20 cellular contexts compared by ENCODE assay signal in genomic region chr20:8837396-8837795, GRCh38.
DNase-seq lines count a peak whose midpoint lies in the region; ATAC-seq and TF ChIP-seq lines count a peak whose summit lies in the region.
"Had no signal": no experiment of that assay in that cellular context is flagged by ENCODE, and none has a peak within 500 bp of the region (broad histone marks: within the 10 kb centered on the region; RNA-seq: fewer than 3 reads in every experiment).

No MANE protein-coding gene starts in this region.

- TF ChIP-seq CTCF in epithelial cell of proximal tubule (conservative IDR thresholded peaks at IDR 0.05; ENCODE audit: low read depth, low read length) (no peak), neural crest cell (conservative IDR thresholded peaks at IDR 0.05) (no peak), ovary (IDR thresholded peaks at IDR 0.05) (no peak), GM23338 (conservative IDR thresholded peaks at IDR 0.05; ENCODE audit: low read depth in 2 of 2) (no peak)

- H3K4me1 Mint-ChIP-seq in neural crest cell (peaks cover 10% of the 10 kb centered on the region), GM23338 (no peaks in the 10 kb centered on the region)
- H3K4me1 Mint-ChIP-seq in stimulated activated naive B cell treated with anti-CD40 and anti-IgM and Interleukin-4, amounts not matched to agents 10 μg/mL and 1 μg/mL and 100 μg/mL, for 72 hours = no peaks in the 10 kb centered on the region
- H3K4me1 Mint-ChIP-seq: activated B cell treated with CpG ODN at 0.5 μM for 24 hours, memory B cell, T-cell had no signal

- no peak overlapping the region for H3K27ac ChIP-seq in ovary
- no peak overlapping the region for H3K27ac ChIP-seq in GM23338 (ENCODE audit: low read depth)
- H3K27ac ChIP-seq: ascending aorta, gastrocnemius medialis, skin epidermis, uterus had no signal

- H3K9me3 ChIP-seq in ovary = no peaks in the 10 kb centered on the region
- H3K9me3 ChIP-seq: ascending aorta, gastrocnemius medialis, uterus had no signal

- no peak overlapping the region for H3K4me2 ChIP-seq in GM23338

- no peak overlapping the region for H3K4me3 Mint-ChIP-seq in neural crest cell
- no peak overlapping the region for H3K4me3 Mint-ChIP-seq in stimulated activated naive B cell treated with anti-CD40 and anti-IgM and Interleukin-4, amounts not matched to agents 10 μg/mL and 1 μg/mL and 100 μg/mL, for 72 hours
- H3K4me3 Mint-ChIP-seq in GM23338 = no peak overlapping the region
- H3K4me3 Mint-ChIP-seq: activated B cell treated with CpG ODN at 0.5 μM for 24 hours; CD4-positive, alpha-beta T cell; memory B cell; T-cell had no signal

- intact Hi-C loops in ovary (cut with DNase I) = no loop called here

- no peaks in the 10 kb centered on the region for H3K4me1 ChIP-seq in ovary (ENCODE audit: insufficient read depth)
- H3K4me1 ChIP-seq in GM23338 (ENCODE audit: insufficient read depth) = no peaks in the 10 kb centered on the region
- H3K4me1 ChIP-seq: ascending aorta, gastrocnemius medialis, uterus had no signal

- no peaks in the 10 kb centered on the region for H3K27me3 Mint-ChIP-seq in neural crest cell (ENCODE audit: low read depth)
- no peaks in the 10 kb centered on the region for H3K27me3 Mint-ChIP-seq in stimulated activated naive B cell treated with anti-CD40 and anti-IgM and Interleukin-4, amounts not matched to agents 10 μg/mL and 1 μg/mL and 100 μg/mL, for 72 hours
- H3K27me3 Mint-ChIP-seq in GM23338 (ENCODE audit: insufficient read depth, low read depth, poor library complexity) = no peaks in the 10 kb centered on the region
- H3K27me3 Mint-ChIP-seq: activated B cell treated with CpG ODN at 0.5 μM for 24 hours; CD4-positive, alpha-beta T cell; memory B cell; T-cell had no signal

- peaks cover 13% of the 10 kb centered on the region; the same call in 1 of the 2 replicates for H3K9me2 ChIP-seq in GM23338 (ENCODE audit: insufficient read depth)

- no peak overlapping the region for H2AFZ ChIP-seq in GM23338

- no peak for TF ChIP-seq EP300 in ovary (IDR thresholded peaks at IDR 0.05)

- no peaks in the 10 kb centered on the region for H3F3A ChIP-seq in GM23338 (replicated peaks; ENCODE audit: low read depth)

- H3K27ac Mint-ChIP-seq in neural crest cell (ENCODE audit: unreplicated experiment) = peak overlapping the region; percentile 31
- no peak overlapping the region for H3K27ac Mint-ChIP-seq in stimulated activated naive B cell treated with anti-CD40 and anti-IgM and Interleukin-4, amounts not matched to agents 10 μg/mL and 1 μg/mL and 100 μg/mL, for 72 hours
- no peak overlapping the region for H3K27ac Mint-ChIP-seq in GM23338
- H3K27ac Mint-ChIP-seq: activated B cell treated with CpG ODN at 0.5 μM for 24 hours; CD4-positive, alpha-beta T cell; memory B cell; T-cell had no signal

- no peak overlapping the region for H3K4me3 ChIP-seq in epithelial cell of proximal tubule (ENCODE audit: low read depth, low read length)
- H3K4me3 ChIP-seq in ovary = no peak overlapping the region
- H3K4me3 ChIP-seq in GM23338 = no peak overlapping the region
- H3K4me3 ChIP-seq: ascending aorta, gastrocnemius medialis, skin epidermis, uterus had no signal

- H3K9me3 Mint-ChIP-seq in neural crest cell (peaks cover 9% of the 10 kb centered on the region), GM23338 (peaks cover 8% of the 10 kb centered on the region; the same call in 2 of the 3 replicates)
- H3K9me3 Mint-ChIP-seq in stimulated activated naive B cell treated with anti-CD40 and anti-IgM and Interleukin-4, amounts not matched to agents 10 μg/mL and 1 μg/mL and 100 μg/mL, for 72 hours = peaks cover 0 to 2% of the 10 kb centered on the region in 2 donors
- H3K9me3 Mint-ChIP-seq: CD4-positive, alpha-beta T cell; T-cell had no signal

- no peak for TF ChIP-seq POLR2A in ovary (IDR thresholded peaks at IDR 0.05)

- no peak for ATAC-seq in stimulated activated naive B cell treated with anti-CD40 and anti-IgM and Interleukin-4, amounts not matched to agents 10 μg/mL and 1 μg/mL and 100 μg/mL, for 72 hours (replicated peaks)
- ATAC-seq in GM23338 = no peak
- ATAC-seq: gastrocnemius medialis; stimulated activated naive CD8-positive, alpha-beta T cell treated with anti-CD3 and anti-CD28 coated beads, Interleukin-15, Interleukin-2, amounts not matched to agents 100 U/mL and 50 U/mL, for 24 hours; T-cell had no signal

- H4K20me1 ChIP-seq in GM23338 (replicated peaks; ENCODE audit: insufficient read depth) = no peaks in the 10 kb centered on the region

- H3K36me3 Mint-ChIP-seq in neural crest cell (ENCODE audit: low read depth) (peaks cover 2% of the 10 kb centered on the region), GM23338 (ENCODE audit: low read depth) (peaks cover 1% of the 10 kb centered on the region; the same call in 2 of the 3 replicates)
- no peaks in the 10 kb centered on the region for H3K36me3 Mint-ChIP-seq in stimulated activated naive B cell treated with anti-CD40 and anti-IgM and Interleukin-4, amounts not matched to agents 10 μg/mL and 1 μg/mL and 100 μg/mL, for 72 hours
- H3K36me3 Mint-ChIP-seq: memory B cell, T-cell had no signal

- DNase-seq in Daoy (ENCODE audit: low read depth) = peak; percentile 23
- DNase-seq in M059J (ENCODE audit: low read depth) = peak; percentile 77
- peak; percentile 94 for DNase-seq in epithelial cell of proximal tubule (ENCODE audit: low read depth)
- DNase-seq in neural crest cell (ENCODE audit: low read depth, low spot score) = no peak
- DNase-seq in ovary = no peak
- no peak for DNase-seq in stimulated activated naive B cell treated with anti-CD40 and anti-IgM and Interleukin-4, amounts not matched to agents 10 μg/mL and 1 μg/mL and 100 μg/mL, for 72 hours
- DNase-seq in GM23338 (ENCODE audit: low spot score) = no peak
- DNase-seq in SHP77 treated with DMSO at 0.1 percent for 48 hours (lab: John Stamatoyannopoulos, UW) = no peak
- DNase-seq: activated B cell treated with CpG ODN at 0.5 μM for 24 hours; activated effector memory CD4-positive, alpha-beta T cell treated with anti-CD3 and anti-CD28 coated beads, Interleukin-2, amount 50 U/mL, for 16 hours; CD4-positive, alpha-beta T cell; gastrocnemius medialis; NCI-H748 treated with DMSO at 0.1 percent for 48 hours; RPMI8226; stimulated activated naive CD8-positive, alpha-beta T cell treated with anti-CD3 and anti-CD28 coated beads, Interleukin-15, Interleukin-2, amounts not matched to agents 100 U/mL and 50 U/mL, for 24 hours; T-cell; uterus had no signal

- no peaks in the 10 kb centered on the region for H3K27me3 ChIP-seq in ovary
- H3K27me3 ChIP-seq in GM23338 (ENCODE audit: insufficient read depth) = no peaks in the 10 kb centered on the region
- H3K27me3 ChIP-seq: ascending aorta, gastrocnemius medialis, uterus had no signal

- no peaks in the 10 kb centered on the region for H3K79me2 ChIP-seq in GM23338 (replicated peaks; ENCODE audit: insufficient read depth)

- no peaks in the 10 kb centered on the region for H3K36me3 ChIP-seq in ovary
- H3K36me3 ChIP-seq in GM23338 (ENCODE audit: insufficient read depth) = no peaks in the 10 kb centered on the region
- H3K36me3 ChIP-seq: ascending aorta, gastrocnemius medialis, uterus had no signal

TF ChIP-seq in GM23338, 12 proteins besides CTCF, POLR2A, EP300 and RAD21 (continues in another document):
- no peak for TF ChIP-seq JUNB (IDR thresholded peaks at IDR 0.05; ENCODE audit: unreplicated experiment)
- TF ChIP-seq ZNF331 (CRISPR knock-in tag; IDR thresholded peaks at IDR 0.05; ENCODE audit: low read depth) = no peak
- no peak for TF ChIP-seq EZH2 (IDR thresholded peaks at IDR 0.05; ENCODE audit: low read depth, unreplicated experiment)
- TF ChIP-seq CREB1 (CRISPR knock-in tag; IDR thresholded peaks at IDR 0.05; ENCODE audit: low read depth) = no peak

Comparison
In these comparisons a context has a peak if more than half of its experiments do, and no peak if none do; other contexts are left out.
1. DNase-seq: peak in Daoy (single experiment), M059J (single experiment) and epithelial cell of proximal tubule (single experiment); none in neural crest cell (single experiment), ovary (0 of 5), stimulated activated naive B cell treated with anti-CD40 and anti-IgM and Interleukin-4, amounts not matched to agents 10 μg/mL and 1 μg/mL and 100 μg/mL, for 72 hours (single experiment), GM23338 (single experiment) and SHP77 treated with DMSO at 0.1 percent for 48 hours (single experiment).